Comparison of ENCODE assay signal across 9 cellular contexts in the genomic region with DNA sequence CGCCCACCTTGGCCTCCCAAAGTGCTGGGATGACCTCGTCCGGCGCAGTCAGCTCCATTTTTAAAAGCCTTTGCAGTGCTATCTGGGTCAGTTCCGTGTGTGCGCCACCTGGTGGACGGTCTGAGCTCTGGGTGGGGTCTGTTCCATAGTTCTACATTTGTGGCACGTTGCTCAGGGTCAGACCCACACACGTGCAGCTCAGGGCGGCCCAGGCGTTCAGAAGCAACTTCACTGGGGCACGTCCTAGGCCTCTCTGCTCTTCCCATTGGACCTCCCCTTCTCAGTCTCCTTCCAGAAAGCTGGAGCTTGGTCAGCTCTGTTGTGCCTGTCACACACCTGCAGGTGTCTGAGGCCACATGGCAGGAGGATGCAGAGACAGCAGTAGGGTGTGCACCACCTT.
DNase-seq lines count a peak whose midpoint lies in the region; ATAC-seq and TF ChIP-seq lines count a peak whose summit lies in the region.
"Had no signal": no experiment of that assay in that cellular context is flagged by ENCODE, and none has a peak within 500 bp of the region (broad histone marks: within the 10 kb centered on the region; RNA-seq: fewer than 3 reads in every experiment).

No MANE protein-coding gene starts in this region.

- H3K27me3 Mint-ChIP-seq in activated T-helper 17 cell treated with anti-CD3 and anti-CD28 coated beads, Interleukin-2, amount 50 U/mL, for 72 hours, result no peaks in the 10 kb centered on the region
- H3K27me3 Mint-ChIP-seq in CD14-positive monocyte (ENCODE audit: low read depth in 3 of 3), result peaks cover 1 to 13% (median 7%) of the 10 kb centered on the region in 3 donors

- no peak overlapping the region for H3K4me3 ChIP-seq in neutrophil (ENCODE audit: low read depth in 1 of 2, low read length in 1 of 2)
- H3K4me3 ChIP-seq: BLaER1 had no signal

- H3K9me3 Mint-ChIP-seq in activated T-helper 17 cell treated with anti-CD3 and anti-CD28 coated beads, Interleukin-2, amount 50 U/mL, for 72 hours, result peaks cover 9% of the 10 kb centered on the region
- H3K9me3 Mint-ChIP-seq in CD14-positive monocyte, result peaks cover 22 to 38% (median 26%) of the 10 kb centered on the region in 7 donors

- TF ChIP-seq CTCF in neutrophil (IDR thresholded peaks at IDR 0.05) (peak; percentile 55), CD14-positive monocyte (IDR thresholded peaks at IDR 0.05) (no peak)

- TF ChIP-seq RAD21 in Ishikawa (IDR thresholded peaks at IDR 0.05; ENCODE audit: low read depth), result peak; percentile 49; the same call in 1 of the 2 replicates

- H3K36me3 ChIP-seq in neutrophil, result no peaks in the 10 kb centered on the region
- H3K36me3 ChIP-seq: BLaER1 had no signal

- H3K9me3 ChIP-seq in neutrophil, result no peaks in the 10 kb centered on the region

- no peak overlapping the region for H3K4me3 Mint-ChIP-seq in activated T-helper 17 cell treated with anti-CD3 and anti-CD28 coated beads, Interleukin-2, amount 50 U/mL, for 72 hours
- no peak overlapping the region for H3K4me3 Mint-ChIP-seq in CD14-positive monocyte

- peaks cover 24% of the 10 kb centered on the region for H3K4me1 Mint-ChIP-seq in activated T-helper 17 cell treated with anti-CD3 and anti-CD28 coated beads, Interleukin-2, amount 50 U/mL, for 72 hours
- H3K4me1 Mint-ChIP-seq in CD14-positive monocyte, result peaks cover 4% of the 10 kb centered on the region

- peak; percentile 36 for DNase-seq in NK-92 treated with Interleukin-12 subunit alpha and Interleukin-12 subunit beta, amount 100 ng/mL, for 24 hours (lab: John Stamatoyannopoulos, UW)
- DNase-seq in NK-92 (lab: John Stamatoyannopoulos, UW; ENCODE audit: unreplicated experiment), result no peak
- no peak for DNase-seq in NCI-H446 treated with DMSO at 0.1 percent for 48 hours (lab: John Stamatoyannopoulos, UW)
- no peak for DNase-seq in CD14-positive monocyte (ENCODE audit: low spot score)

- no peaks in the 10 kb centered on the region for H3K27me3 ChIP-seq in neutrophil
- H3K27me3 ChIP-seq: BLaER1 had no signal

- H3K27ac ChIP-seq in neutrophil, result no peak overlapping the region
- H3K27ac ChIP-seq: BLaER1 had no signal

- H3K27ac Mint-ChIP-seq in activated T-helper 17 cell treated with anti-CD3 and anti-CD28 coated beads, Interleukin-2, amount 50 U/mL, for 72 hours, result no peak overlapping the region
- H3K27ac Mint-ChIP-seq in CD14-positive monocyte, result no peak overlapping the region

- intact Hi-C loops in CD14-positive monocyte (cut with micrococcal nuclease), result no loop called here

- H3K4me1 ChIP-seq in neutrophil (ENCODE audit: control insufficient read depth in 1 of 2, insufficient read depth in 1 of 2, low read depth in 1 of 2, low read length in 1 of 2), result no peaks in the 10 kb centered on the region

- H3K36me3 Mint-ChIP-seq in activated T-helper 17 cell treated with anti-CD3 and anti-CD28 coated beads, Interleukin-2, amount 50 U/mL, for 72 hours (ENCODE audit: low read depth), result no peaks in the 10 kb centered on the region
- peaks cover 0 to 5% of the 10 kb centered on the region in 2 donors for H3K36me3 Mint-ChIP-seq in CD14-positive monocyte

- TF ChIP-seq EP300 in Ishikawa (IDR thresholded peaks at IDR 0.05; ENCODE audit: borderline replicate concordance), result no peak

- peak; percentile 28 for ATAC-seq in activated T-helper 17 cell treated with anti-CD3 and anti-CD28 coated beads, Interleukin-2, amount 50 U/mL, for 72 hours (replicated peaks)
- no peak for ATAC-seq in GM19328 (IDR thresholded peaks at IDR 0.05; ENCODE audit: unreplicated experiment)

TF ChIP-seq in Ishikawa, 13 proteins besides CTCF, POLR2A, EP300 and RAD21:
- TF ChIP-seq, protein P1, sequence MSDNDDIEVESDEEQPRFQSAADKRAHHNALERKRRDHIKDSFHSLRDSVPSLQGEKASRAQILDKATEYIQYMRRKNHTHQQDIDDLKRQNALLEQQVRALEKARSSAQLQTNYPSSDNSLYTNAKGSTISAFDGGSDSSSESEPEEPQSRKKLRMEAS (IDR thresholded peaks at IDR 0.05), result 0 out of 2 replicates have a peak, but pooled peaks have one; percentile 33
- no peak for TF ChIP-seq CREB1 (IDR thresholded peaks at IDR 0.05; ENCODE audit: low read depth)
